ENCODE assay signal across 8 cellular contexts in the genomic region with DNA sequence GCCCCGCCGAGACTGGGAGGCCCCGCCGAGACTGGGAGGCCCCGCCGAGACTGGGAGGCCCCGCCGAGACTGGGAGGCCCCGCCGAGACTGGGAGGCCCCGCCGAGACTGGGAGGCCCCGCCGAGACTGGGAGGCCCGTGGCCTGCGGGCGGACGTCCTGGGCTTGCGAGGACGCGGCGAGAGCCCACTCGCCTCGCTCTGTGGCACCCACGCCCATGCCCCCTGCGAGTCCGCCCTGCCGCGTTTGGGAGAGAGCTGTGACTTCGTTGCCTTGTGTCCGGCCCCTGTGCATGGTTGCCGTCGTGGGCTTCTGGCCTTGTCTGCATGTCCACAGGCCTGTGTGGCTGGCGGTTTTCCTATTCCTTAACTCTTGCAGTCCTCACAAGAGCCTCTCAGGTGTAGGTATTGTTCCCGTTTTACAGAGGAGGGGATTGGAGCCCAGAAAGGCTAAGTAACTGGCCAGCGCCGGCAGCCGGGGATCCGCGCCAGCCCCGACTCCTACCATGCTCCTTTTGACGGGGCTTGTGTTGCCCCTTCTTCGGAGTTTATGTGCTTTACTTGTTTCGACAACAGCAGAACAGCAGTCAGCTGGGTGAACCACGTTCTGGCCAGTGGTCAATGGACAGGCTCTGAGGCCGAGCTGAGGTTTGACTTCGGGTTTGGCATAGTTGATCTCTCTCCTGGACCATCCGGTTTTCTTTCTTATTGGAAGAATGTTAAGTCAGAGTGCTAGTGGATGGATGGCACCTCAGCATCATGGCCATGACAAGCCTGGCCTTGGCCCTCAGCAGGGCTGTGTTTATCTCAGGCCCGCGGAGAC. TPM values are rescaled to one million over a fixed set of nuclear protein-coding genes. Genes with fewer than 3 reads are reported as not detected.
DNase-seq lines count a peak whose midpoint lies in the region; TF ChIP-seq lines count a peak whose summit lies in the region.

No MANE protein-coding gene starts in this region.

- peaks cover 58% of the 10 kb centered on the region for H3K4me1 ChIP-seq in CD4-positive, alpha-beta memory T cell (ENCODE audit: insufficient read depth, low read length)

- peaks cover 35 to 62% (median 48%) of the 10 kb centered on the region in 4 donors for H3K4me1 Mint-ChIP-seq in CD4-positive, alpha-beta memory T cell
- H3K4me1 Mint-ChIP-seq in endothelial cell (ENCODE audit: unreplicated experiment), result peaks cover 21% of the 10 kb centered on the region
- peaks cover 27% of the 10 kb centered on the region for H3K4me1 Mint-ChIP-seq in neural crest cell

- peak overlapping the region; percentile 41 to 92 (median 84) for H3K27ac Mint-ChIP-seq in CD4-positive, alpha-beta memory T cell
- H3K27ac Mint-ChIP-seq in endothelial cell (ENCODE audit: unreplicated experiment), result peak overlapping the region; percentile 88
- H3K27ac Mint-ChIP-seq in neural crest cell (ENCODE audit: unreplicated experiment), result peak overlapping the region; percentile 93

- H3K36me3 ChIP-seq in CD4-positive, alpha-beta memory T cell (ENCODE audit: insufficient read depth, low read length), result peaks cover 5% of the 10 kb centered on the region

- H3K27me3 Mint-ChIP-seq in CD4-positive, alpha-beta memory T cell, result peaks cover 0 to 11% of the 10 kb centered on the region in 2 donors
- H3K27me3 Mint-ChIP-seq in endothelial cell (ENCODE audit: unreplicated experiment) (peaks cover 15% of the 10 kb centered on the region), neural crest cell (ENCODE audit: low read depth) (peaks cover 29% of the 10 kb centered on the region)

- peak overlapping the region; percentile 76 to 85 for H3K4me3 ChIP-seq in CD4-positive, alpha-beta memory T cell (ENCODE audit: low read length in 2 of 2)

- no peaks in the 10 kb centered on the region for H3K9me3 ChIP-seq in CD4-positive, alpha-beta memory T cell (ENCODE audit: control insufficient read depth in 1 of 2, low read length in 2 of 2)

- CTCF ChIA-PET in CD4-positive, alpha-beta memory T cell (lab: Charles Lee; ENCODE audit: partially characterized antibody), result interaction anchor here (1.1 to 1.4 kb wide), 2 partner anchors 22 kb away, joined by 4 to 7 read pairs; no protein-coding TSS in a partner anchor

- DNase-seq in CD4-positive, alpha-beta memory T cell, result peak in 1 of 5 donors; percentile 45
- DNase-seq in NCI-H69 (lab: John Stamatoyannopoulos, UW) (peak; percentile 23), endothelial cell (ENCODE audit: low spot score) (no peak), neural crest cell (ENCODE audit: low read depth, low spot score) (no peak), RPMI8226 (no peak), head of caudate nucleus (no peak), COLO668 (lab: John Stamatoyannopoulos, UW; ENCODE audit: unreplicated experiment) (no peak), AG08396 (ENCODE audit: low spot score) (no peak)

- POLR2A ChIA-PET in CD4-positive, alpha-beta memory T cell (lab: Charles Lee; ENCODE audit: partially characterized antibody), result interaction anchor here (0.7 to 3.3 kb wide), 14 partner anchors 9 to 370 kb away, joined by 3 to 36 read pairs (median 8); a partner anchor contains a TSS

- peak overlapping the region; percentile 84 to 92 (median 86) for H3K4me3 Mint-ChIP-seq in CD4-positive, alpha-beta memory T cell
- peak overlapping the region; percentile 97 for H3K4me3 Mint-ChIP-seq in endothelial cell (ENCODE audit: unreplicated experiment)
- H3K4me3 Mint-ChIP-seq in neural crest cell, result peak overlapping the region; percentile 91

- no peaks in the 10 kb centered on the region for H3K9me3 Mint-ChIP-seq in CD4-positive, alpha-beta memory T cell
- H3K9me3 Mint-ChIP-seq in endothelial cell (ENCODE audit: unreplicated experiment) (no peaks in the 10 kb centered on the region), neural crest cell (no peaks in the 10 kb centered on the region)

- intact Hi-C loops in CD4-positive, alpha-beta memory T cell (cut with micrococcal nuclease), result loop anchor here (1.0 kb wide), 3 partner anchors 11 to 70 kb away; a partner anchor contains a TSS
- intact Hi-C loops in head of caudate nucleus (cut with DNase I), result no loop called here

- peaks cover 7 to 13% of the 10 kb centered on the region in 2 donors for H3K36me3 Mint-ChIP-seq in CD4-positive, alpha-beta memory T cell
- H3K36me3 Mint-ChIP-seq in endothelial cell (ENCODE audit: low read depth, unreplicated experiment) (peaks cover 7% of the 10 kb centered on the region), neural crest cell (ENCODE audit: low read depth) (no peaks in the 10 kb centered on the region)

- H3K27me3 ChIP-seq in CD4-positive, alpha-beta memory T cell (ENCODE audit: insufficient read depth, low read length), result no peaks in the 10 kb centered on the region

- TF ChIP-seq CTCF in endothelial cell (IDR thresholded peaks at IDR 0.05; ENCODE audit: unreplicated experiment), result no peak
- no peak for TF ChIP-seq CTCF in neural crest cell (conservative IDR thresholded peaks at IDR 0.05)

- peak overlapping the region; percentile 75 for H3K27ac ChIP-seq in CD4-positive, alpha-beta memory T cell (ENCODE audit: low read depth, low read length)

RNA-seq across cellular contexts. Expression of a gene that starts 0.7 kb away (rescaled TPM):
- total RNA-seq in CD4-positive, alpha-beta memory T cell, result 10 to 100 TPM; 49.2 to 54.5 TPM
- polyA plus RNA-seq in CD4-positive, alpha-beta memory T cell, result 10 to 100 TPM in 1 of 2 donors, under 1 TPM in 1; 0.93 to 17.0 TPM
- 29.5 TPM for total RNA-seq in endothelial cell (ENCODE audit: unreplicated experiment)
- 52.3 TPM in 2 replicates for total RNA-seq in neural crest cell

RNA-seq across cellular contexts. Expression of a gene that starts 16.2 kb away (rescaled TPM):
- total RNA-seq in CD4-positive, alpha-beta memory T cell, result 10 to 100 TPM; 52.7 to 55.2 TPM
- 10 to 100 TPM; 38.4 to 43.7 TPM for polyA plus RNA-seq in CD4-positive, alpha-beta memory T cell
- total RNA-seq in endothelial cell (ENCODE audit: unreplicated experiment) (8.9 TPM), neural crest cell (7.3 and 7.4 TPM in 2 replicates)

RNA-seq across cellular contexts. Expression of a gene that starts 16.5 kb away (rescaled TPM):
- 1 to 10 TPM; 7.0 to 8.1 TPM for total RNA-seq in CD4-positive, alpha-beta memory T cell
- 1 to 10 TPM in 1 of 2 donors, under 1 TPM in 1; 0.94 to 1.3 TPM for polyA plus RNA-seq in CD4-positive, alpha-beta memory T cell
- total RNA-seq in endothelial cell (ENCODE audit: unreplicated experiment), result 4.2 TPM
- total RNA-seq in neural crest cell, result 1.8 and 2.2 TPM in 2 replicates

RNA-seq across cellular contexts. Expression of a gene that starts 38.7 kb away (rescaled TPM):
- 10 to 100 TPM; 67.6 to 76.6 TPM for total RNA-seq in CD4-positive, alpha-beta memory T cell
- polyA plus RNA-seq in CD4-positive, alpha-beta memory T cell, result 10 to 100 TPM; 20.8 to 37.4 TPM
- total RNA-seq in endothelial cell (ENCODE audit: unreplicated experiment) (11.6 TPM), neural crest cell (10.2 and 11.4 TPM in 2 replicates)

RNA-seq across cellular contexts. Expression of a gene that starts 39.7 kb away (rescaled TPM):
- total RNA-seq in CD4-positive, alpha-beta memory T cell, result 1 to 10 TPM; 4.4 to 4.6 TPM
- polyA plus RNA-seq in CD4-positive, alpha-beta memory T cell, result 1 to 10 TPM in 1 of 2 donors, under 1 TPM in 1; 0.24 to 1.5 TPM
- total RNA-seq in endothelial cell (ENCODE audit: unreplicated experiment) (2.6 TPM), neural crest cell (2.1 and 2.4 TPM in 2 replicates)
